8 cellular contexts compared by ENCODE assay signal in genomic region chr7:69599211-69599878, GRCh38. TPM values are rescaled to one million over a fixed set of nuclear protein-coding genes. Genes with fewer than 3 reads are reported as not detected.
DNase-seq lines count a peak whose midpoint lies in the region; ATAC-seq and TF ChIP-seq lines count a peak whose summit lies in the region.

No MANE protein-coding gene starts in this region.

- no peaks in the 10 kb centered on the region for H3K9me3 Mint-ChIP-seq in activated naive CD4-positive, alpha-beta T cell treated with anti-CD3 and anti-CD28 coated beads for 36 hours
- H3K9me3 Mint-ChIP-seq in osteocyte (ENCODE audit: unreplicated experiment) = no peaks in the 10 kb centered on the region

- no peak for DNase-seq in activated naive CD4-positive, alpha-beta T cell treated with anti-CD3 and anti-CD28 coated beads for 36 hours
- no peak for DNase-seq in activated naive CD4-positive, alpha-beta T cell (lab: John Stamatoyannopoulos, UW)
- DNase-seq in SJSA1 (ENCODE audit: low read depth in 1 of 2, low spot score in 2 of 2) = no peak
- DNase-seq in fibroblast of mammary gland (ENCODE audit: low read depth) = no peak
- no peak for DNase-seq in osteocyte (ENCODE audit: extremely low spot score, unreplicated experiment)
- DNase-seq in superior temporal gyrus (ENCODE audit: extremely low spot score) = no peak

- no peak overlapping the region for H3K27ac ChIP-seq in SJSA1

- H3K27me3 Mint-ChIP-seq in activated naive CD4-positive, alpha-beta T cell treated with anti-CD3 and anti-CD28 coated beads for 36 hours (ENCODE audit: low read depth) = peaks cover 34% of the 10 kb centered on the region
- H3K27me3 Mint-ChIP-seq in osteocyte (ENCODE audit: unreplicated experiment) = peaks cover 14% of the 10 kb centered on the region

- CTCF ChIA-PET in activated naive CD4-positive, alpha-beta T cell treated with anti-CD3 and anti-CD28 coated beads for 36 hours (lab: Charles Lee) = no interaction called here

- no peak overlapping the region for H3K27ac Mint-ChIP-seq in activated naive CD4-positive, alpha-beta T cell treated with anti-CD3 and anti-CD28 coated beads for 36 hours
- H3K27ac Mint-ChIP-seq in osteocyte (ENCODE audit: unreplicated experiment) = peak overlapping the region; percentile 79

- H3K9me3 ChIP-seq in SJSA1 (replicated peaks) = no peaks in the 10 kb centered on the region

- peak overlapping the region; percentile 76 for H3K4me3 Mint-ChIP-seq in activated naive CD4-positive, alpha-beta T cell treated with anti-CD3 and anti-CD28 coated beads for 36 hours
- H3K4me3 Mint-ChIP-seq in osteocyte (ENCODE audit: unreplicated experiment) = no peak overlapping the region

- intact Hi-C loops in activated naive CD4-positive, alpha-beta T cell treated with anti-CD3 and anti-CD28 coated beads for 36 hours (cut with micrococcal nuclease) = no loop called here

- ATAC-seq in HG02870 (IDR thresholded peaks at IDR 0.05; ENCODE audit: unreplicated experiment) (no peak), HG02938 (IDR thresholded peaks at IDR 0.05; ENCODE audit: unreplicated experiment) (no peak)

- H3K36me3 Mint-ChIP-seq in activated naive CD4-positive, alpha-beta T cell treated with anti-CD3 and anti-CD28 coated beads for 36 hours (ENCODE audit: low read depth) = no peaks in the 10 kb centered on the region
- no peaks in the 10 kb centered on the region for H3K36me3 Mint-ChIP-seq in osteocyte (ENCODE audit: unreplicated experiment)

- H3K4me1 Mint-ChIP-seq in activated naive CD4-positive, alpha-beta T cell treated with anti-CD3 and anti-CD28 coated beads for 36 hours (ENCODE audit: low read depth) = peaks cover 10% of the 10 kb centered on the region
- peaks cover 10% of the 10 kb centered on the region for H3K4me1 Mint-ChIP-seq in osteocyte (ENCODE audit: unreplicated experiment)

- H3K27me3 ChIP-seq in SJSA1 (replicated peaks) = peaks cover 30% of the 10 kb centered on the region

- TF ChIP-seq CTCF in fibroblast of mammary gland (conservative IDR thresholded peaks at IDR 0.05; ENCODE audit: control insufficient read depth, insufficient read depth, low read depth, low read length) (no peak), osteocyte (IDR thresholded peaks at IDR 0.05) (no peak)

- H3K4me3 ChIP-seq in SJSA1 = peak overlapping the region; percentile 7; the same call in 1 of the 2 replicates
- peak overlapping the region; percentile 85 for H3K4me3 ChIP-seq in fibroblast of mammary gland (ENCODE audit: control insufficient read depth, low read depth, low read length)

- H3K4me1 ChIP-seq in SJSA1 (replicated peaks) = peaks cover 12% of the 10 kb centered on the region; the same call in 1 of the 2 replicates

- no peaks in the 10 kb centered on the region for H3K36me3 ChIP-seq in SJSA1

RNA-seq across cellular contexts. Expression of gene AUTS2, which starts 1.1 kb away (rescaled TPM):
- 1 to 10 TPM in 1 of 2 experiments, under 1 TPM in 1; 0.79 to 1.1 TPM for total RNA-seq in activated naive CD4-positive, alpha-beta T cell treated with anti-CD3 and anti-CD28 coated beads for 36 hours
- 0.03 TPM in 1 of 2 replicates, not detected in the other for total RNA-seq in SJSA1 (2014; rRNA removed; shearing (Covaris generic))
- total RNA-seq in osteocyte = 65.3 and 80.6 TPM in 2 replicates

Comparison
In these comparisons a context has a peak if more than half of its experiments do, and no peak if none do; other contexts are left out.
1. RNA of gene AUTS2, which starts 1.1 kb away (total RNA-seq): 65.3 to 80.6 TPM in osteocyte; 0.79 to 1.1 TPM in activated naive CD4-positive, alpha-beta T cell treated with anti-CD3 and anti-CD28 coated beads for 36 hours and 0.03 TPM in SJSA1; every median in the first group is over 10 times any median in the second.